Comparison of ENCODE assay signal across 2 cellular contexts in the genomic region with DNA sequence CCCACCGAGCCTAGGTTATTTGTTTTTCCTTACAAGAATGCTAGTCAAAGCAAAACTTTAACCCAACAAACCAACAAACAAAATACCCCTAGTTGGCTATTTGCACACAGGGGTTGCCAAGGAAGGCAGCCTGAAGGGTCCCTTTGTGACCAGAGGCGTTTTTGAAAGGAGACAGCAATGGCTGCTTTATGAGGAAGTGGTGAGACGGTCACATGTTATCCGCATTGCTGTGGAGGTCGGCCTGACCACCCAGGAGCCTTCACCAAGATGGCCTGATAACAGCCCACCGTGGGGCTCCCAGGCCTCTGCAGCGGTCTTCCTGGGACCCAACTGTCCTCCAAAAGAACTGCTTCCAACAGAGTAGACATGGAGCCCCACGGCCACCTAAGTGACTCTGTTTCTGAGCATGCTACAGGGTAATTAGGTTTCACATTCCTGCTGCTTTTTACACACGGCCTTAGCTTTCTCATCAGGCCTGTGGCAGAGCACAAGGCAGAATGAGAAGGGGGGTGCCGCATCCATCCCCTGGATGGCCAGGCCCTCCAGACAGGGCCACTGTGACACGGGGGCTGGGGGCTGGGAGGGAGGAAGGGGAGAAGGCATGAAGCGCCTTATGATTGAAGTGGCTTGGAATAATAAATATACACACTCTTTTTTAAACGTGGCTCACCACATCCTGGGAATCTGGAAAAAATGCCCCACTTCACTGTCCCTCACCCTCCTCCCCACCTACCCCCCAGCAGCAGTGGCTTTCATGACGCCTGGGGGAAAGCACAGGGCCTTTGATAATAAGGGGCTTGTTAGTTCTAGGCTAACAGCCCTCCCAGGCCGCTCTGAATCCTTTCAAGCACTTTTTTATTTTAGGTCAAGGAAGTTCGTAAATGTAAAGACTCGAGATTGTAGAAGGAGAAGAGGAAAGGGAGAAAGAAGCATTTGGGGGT.
A peak's percentile ranks its signal among the peaks of the same experiment; 100 is the strongest.
TF ChIP-seq lines count a peak whose summit lies in the region.

No MANE protein-coding gene starts in this region.

TF ChIP-seq in GM23338, 12 proteins besides CTCF, POLR2A, EP300 and RAD21 (continues in another document):
- TF ChIP-seq, protein P1, sequence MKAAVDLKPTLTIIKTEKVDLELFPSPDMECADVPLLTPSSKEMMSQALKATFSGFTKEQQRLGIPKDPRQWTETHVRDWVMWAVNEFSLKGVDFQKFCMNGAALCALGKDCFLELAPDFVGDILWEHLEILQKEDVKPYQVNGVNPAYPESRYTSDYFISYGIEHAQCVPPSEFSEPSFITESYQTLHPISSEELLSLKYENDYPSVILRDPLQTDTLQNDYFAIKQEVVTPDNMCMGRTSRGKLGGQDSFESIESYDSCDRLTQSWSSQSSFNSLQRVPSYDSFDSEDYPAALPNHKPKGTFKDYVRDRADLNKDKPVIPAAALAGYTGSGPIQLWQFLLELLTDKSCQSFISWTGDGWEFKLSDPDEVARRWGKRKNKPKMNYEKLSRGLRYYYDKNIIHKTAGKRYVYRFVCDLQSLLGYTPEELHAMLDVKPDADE (IDR thresholded peaks at IDR 0.05): no peak
- TF ChIP-seq POLR2AphosphoS5 (IDR thresholded peaks at IDR 0.05; ENCODE audit: low read depth): no peak
- TF ChIP-seq, protein P2, sequence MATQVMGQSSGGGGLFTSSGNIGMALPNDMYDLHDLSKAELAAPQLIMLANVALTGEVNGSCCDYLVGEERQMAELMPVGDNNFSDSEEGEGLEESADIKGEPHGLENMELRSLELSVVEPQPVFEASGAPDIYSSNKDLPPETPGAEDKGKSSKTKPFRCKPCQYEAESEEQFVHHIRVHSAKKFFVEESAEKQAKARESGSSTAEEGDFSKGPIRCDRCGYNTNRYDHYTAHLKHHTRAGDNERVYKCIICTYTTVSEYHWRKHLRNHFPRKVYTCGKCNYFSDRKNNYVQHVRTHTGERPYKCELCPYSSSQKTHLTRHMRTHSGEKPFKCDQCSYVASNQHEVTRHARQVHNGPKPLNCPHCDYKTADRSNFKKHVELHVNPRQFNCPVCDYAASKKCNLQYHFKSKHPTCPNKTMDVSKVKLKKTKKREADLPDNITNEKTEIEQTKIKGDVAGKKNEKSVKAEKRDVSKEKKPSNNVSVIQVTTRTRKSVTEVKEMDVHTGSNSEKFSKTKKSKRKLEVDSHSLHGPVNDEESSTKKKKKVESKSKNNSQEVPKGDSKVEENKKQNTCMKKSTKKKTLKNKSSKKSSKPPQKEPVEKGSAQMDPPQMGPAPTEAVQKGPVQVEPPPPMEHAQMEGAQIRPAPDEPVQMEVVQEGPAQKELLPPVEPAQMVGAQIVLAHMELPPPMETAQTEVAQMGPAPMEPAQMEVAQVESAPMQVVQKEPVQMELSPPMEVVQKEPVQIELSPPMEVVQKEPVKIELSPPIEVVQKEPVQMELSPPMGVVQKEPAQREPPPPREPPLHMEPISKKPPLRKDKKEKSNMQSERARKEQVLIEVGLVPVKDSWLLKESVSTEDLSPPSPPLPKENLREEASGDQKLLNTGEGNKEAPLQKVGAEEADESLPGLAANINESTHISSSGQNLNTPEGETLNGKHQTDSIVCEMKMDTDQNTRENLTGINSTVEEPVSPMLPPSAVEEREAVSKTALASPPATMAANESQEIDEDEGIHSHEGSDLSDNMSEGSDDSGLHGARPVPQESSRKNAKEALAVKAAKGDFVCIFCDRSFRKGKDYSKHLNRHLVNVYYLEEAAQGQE (IDR thresholded peaks at IDR 0.05; ENCODE audit: unreplicated experiment): no peak
- TF ChIP-seq JUNB (IDR thresholded peaks at IDR 0.05; ENCODE audit: unreplicated experiment): no peak
- TF ChIP-seq EZH2phosphoT487 (IDR thresholded peaks at IDR 0.05; ENCODE audit: unreplicated experiment): no peak
- TF ChIP-seq CREB1 (CRISPR knock-in tag; IDR thresholded peaks at IDR 0.05; ENCODE audit: low read depth): no peak
- no peak for TF ChIP-seq NANOG (IDR thresholded peaks at IDR 0.05; ENCODE audit: borderline replicate concordance)
- no peak for TF ChIP-seq ZNF114 (CRISPR knock-in tag; IDR thresholded peaks at IDR 0.05)

TF ChIP-seq in K562, 482 proteins besides CTCF, POLR2A, EP300 and RAD21:
- no peak for TF ChIP-seq PRPF4 (IDR thresholded peaks at IDR 0.05; ENCODE audit: insufficient read depth, low read depth, low read length, poor library complexity, severe bottlenecking)
- peak; percentile 62; the same call in 1 of the 2 replicates for TF ChIP-seq SPI1 (IDR thresholded peaks at IDR 0.05; ENCODE audit: borderline replicate concordance, low read depth, low read length)
